Comparison of ENCODE assay signal across 1 cellular context in the genomic region with DNA sequence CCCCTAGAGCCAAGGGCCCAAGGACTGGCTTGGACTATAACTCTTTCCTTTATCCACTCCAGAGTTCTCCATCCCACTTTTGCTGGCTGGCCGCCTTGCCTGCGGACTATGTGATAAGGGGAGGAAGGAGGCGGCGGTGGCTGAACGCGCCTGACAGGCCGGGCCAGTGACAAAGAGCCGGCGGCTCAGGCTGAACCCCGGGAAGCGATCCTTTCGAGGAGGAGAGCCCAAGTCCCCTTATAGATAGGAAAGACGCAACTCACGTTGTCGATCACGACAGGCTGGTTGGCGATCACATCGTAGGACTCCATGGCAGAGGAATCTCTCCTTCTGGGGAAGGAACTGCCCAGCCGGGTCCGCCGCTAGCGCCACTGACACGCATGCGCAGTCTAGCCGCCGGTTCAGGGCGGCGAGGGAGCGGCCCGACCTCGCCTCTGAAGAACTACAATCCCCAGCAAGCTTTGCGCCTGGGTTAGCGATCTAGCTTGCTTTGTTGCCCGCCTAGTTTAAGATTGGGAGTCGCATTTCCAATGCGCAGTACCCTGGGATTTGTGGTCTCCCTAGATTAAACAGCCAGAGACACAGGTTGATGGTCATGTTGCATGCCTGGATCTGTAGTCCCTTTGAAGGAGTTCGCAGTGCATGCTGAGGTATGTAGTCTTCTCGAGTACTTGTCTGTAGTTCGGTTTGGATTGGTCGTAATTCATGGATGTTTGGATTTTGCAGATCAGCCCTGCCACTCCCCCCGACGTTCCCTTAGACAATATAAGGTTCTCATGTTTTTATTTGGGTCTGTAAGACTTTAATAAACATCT.
TF ChIP-seq lines count a peak whose summit lies in the region.

A gene (minus strand): TSS at position 376 of the 815 bp plus-strand sequence. CDS start 65 bp downstream, at position 311.

TF ChIP-seq in K562, 482 proteins besides CTCF, POLR2A, EP300 and RAD21 (continued from another document and continues in another):
- TF ChIP-seq, protein P1, sequence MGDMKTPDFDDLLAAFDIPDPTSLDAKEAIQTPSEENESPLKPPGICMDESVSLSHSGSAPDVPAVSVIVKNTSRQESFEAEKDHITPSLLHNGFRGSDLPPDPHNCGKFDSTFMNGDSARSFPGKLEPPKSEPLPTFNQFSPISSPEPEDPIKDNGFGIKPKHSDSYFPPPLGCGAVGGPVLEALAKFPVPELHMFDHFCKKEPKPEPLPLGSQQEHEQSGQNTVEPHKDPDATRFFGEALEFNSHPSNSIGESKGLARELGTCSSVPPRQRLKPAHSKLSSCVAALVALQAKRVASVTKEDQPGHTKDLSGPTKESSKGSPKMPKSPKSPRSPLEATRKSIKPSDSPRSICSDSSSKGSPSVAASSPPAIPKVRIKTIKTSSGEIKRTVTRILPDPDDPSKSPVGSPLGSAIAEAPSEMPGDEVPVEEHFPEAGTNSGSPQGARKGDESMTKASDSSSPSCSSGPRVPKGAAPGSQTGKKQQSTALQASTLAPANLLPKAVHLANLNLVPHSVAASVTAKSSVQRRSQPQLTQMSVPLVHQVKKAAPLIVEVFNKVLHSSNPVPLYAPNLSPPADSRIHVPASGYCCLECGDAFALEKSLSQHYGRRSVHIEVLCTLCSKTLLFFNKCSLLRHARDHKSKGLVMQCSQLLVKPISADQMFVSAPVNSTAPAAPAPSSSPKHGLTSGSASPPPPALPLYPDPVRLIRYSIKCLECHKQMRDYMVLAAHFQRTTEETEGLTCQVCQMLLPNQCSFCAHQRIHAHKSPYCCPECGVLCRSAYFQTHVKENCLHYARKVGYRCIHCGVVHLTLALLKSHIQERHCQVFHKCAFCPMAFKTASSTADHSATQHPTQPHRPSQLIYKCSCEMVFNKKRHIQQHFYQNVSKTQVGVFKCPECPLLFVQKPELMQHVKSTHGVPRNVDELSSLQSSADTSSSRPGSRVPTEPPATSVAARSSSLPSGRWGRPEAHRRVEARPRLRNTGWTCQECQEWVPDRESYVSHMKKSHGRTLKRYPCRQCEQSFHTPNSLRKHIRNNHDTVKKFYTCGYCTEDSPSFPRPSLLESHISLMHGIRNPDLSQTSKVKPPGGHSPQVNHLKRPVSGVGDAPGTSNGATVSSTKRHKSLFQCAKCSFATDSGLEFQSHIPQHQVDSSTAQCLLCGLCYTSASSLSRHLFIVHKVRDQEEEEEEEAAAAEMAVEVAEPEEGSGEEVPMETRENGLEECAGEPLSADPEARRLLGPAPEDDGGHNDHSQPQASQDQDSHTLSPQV (IDR thresholded peaks at IDR 0.05): peak; percentile 78
- TF ChIP-seq SRF (CRISPR knock-in tag; IDR thresholded peaks at IDR 0.05) (0 out of 4 replicates have a peak, but pooled peaks of 1 of the 2 experiments have one; percentile 13), POLR2B (IDR thresholded peaks at IDR 0.05; ENCODE audit: low read depth, partially characterized antibody) (peak; percentile 44), PHF8 (IDR thresholded peaks at IDR 0.05; ENCODE audit: borderline replicate concordance, low read length) (peak; percentile 76; the same call in 1 of the 2 replicates), PHF20 (IDR thresholded peaks at IDR 0.05; ENCODE audit: partially characterized antibody) (peak; percentile 60), RBFOX2 (IDR thresholded peaks at IDR 0.05; ENCODE audit: low read depth, low read length) (peak; percentile 64), THRAP3 (IDR thresholded peaks at IDR 0.05; ENCODE audit: borderline replicate concordance) (no peak), ZBTB1 (CRISPR knock-in tag; IDR thresholded peaks at IDR 0.05; ENCODE audit: borderline replicate concordance, low read depth) (no peak), ZNF253 (CRISPR knock-in tag; conservative IDR thresholded peaks at IDR 0.05) (no peak), ZNF551 (CRISPR knock-in tag; IDR thresholded peaks at IDR 0.05) (no peak), ZNF707 (CRISPR knock-in tag; conservative IDR thresholded peaks at IDR 0.05) (0 out of 2 replicates have a peak, but pooled peaks have one; percentile 12), HCFC1 (IDR thresholded peaks at IDR 0.05; ENCODE audit: low read depth, low read length) (peak; percentile 98), TCF7 (IDR thresholded peaks at IDR 0.05; ENCODE audit: borderline replicate concordance) (peak; percentile 80; the same call in 1 of the 2 replicates), KAT8 (IDR thresholded peaks at IDR 0.05; ENCODE audit: low read depth) (no peak), ZBTB17 (CRISPR knock-in tag; IDR thresholded peaks at IDR 0.05) (peak; percentile 87), BRCA1 (IDR thresholded peaks at IDR 0.05) (no peak), BRCA1 (CRISPR knock-in tag; IDR thresholded peaks at IDR 0.05) (no peak), SIX5 (IDR thresholded peaks at IDR 0.05; ENCODE audit: borderline replicate concordance in 1 of 2, insufficient read depth in 1 of 2, low read depth in 1 of 2, low read length in 2 of 2) (peak; percentile 92), MTA3 (IDR thresholded peaks at IDR 0.05; ENCODE audit: borderline replicate concordance) (0 out of 2 replicates have a peak, but pooled peaks have one; percentile 13), ZNF644 (tag; IDR thresholded peaks at IDR 0.05; ENCODE audit: low read depth) (peak; percentile 90), YY1 (IDR thresholded peaks at IDR 0.05; ENCODE audit: borderline replicate concordance in 1 of 3, control insufficient read depth in 1 of 3, extremely low read depth in 1 of 3, insufficient read depth in 3 of 3, insufficient read length in 1 of 3, insufficient replicate concordance in 2 of 3, low read depth in 1 of 3, low read length in 2 of 3) (peak in 2 of 3 experiments; percentile 5 to 25), ZC3H8 (IDR thresholded peaks at IDR 0.05) (no peak), KAT7 (CRISPR knock-in tag; IDR thresholded peaks at IDR 0.05; ENCODE audit: borderline replicate concordance) (no peak), KLF1 (tag; IDR thresholded peaks at IDR 0.05) (no peak), ZNF589 (CRISPR knock-in tag; IDR thresholded peaks at IDR 0.05; ENCODE audit: low read depth) (peak; percentile 65), L3MBTL2 (IDR thresholded peaks at IDR 0.05) (peak; percentile 64; the same call in 1 of the 2 replicates), POU5F1 (IDR thresholded peaks at IDR 0.05; ENCODE audit: borderline replicate concordance, low read depth, low read length, partially characterized antibody) (peak; percentile 61)
- TF ChIP-seq, protein P2, sequence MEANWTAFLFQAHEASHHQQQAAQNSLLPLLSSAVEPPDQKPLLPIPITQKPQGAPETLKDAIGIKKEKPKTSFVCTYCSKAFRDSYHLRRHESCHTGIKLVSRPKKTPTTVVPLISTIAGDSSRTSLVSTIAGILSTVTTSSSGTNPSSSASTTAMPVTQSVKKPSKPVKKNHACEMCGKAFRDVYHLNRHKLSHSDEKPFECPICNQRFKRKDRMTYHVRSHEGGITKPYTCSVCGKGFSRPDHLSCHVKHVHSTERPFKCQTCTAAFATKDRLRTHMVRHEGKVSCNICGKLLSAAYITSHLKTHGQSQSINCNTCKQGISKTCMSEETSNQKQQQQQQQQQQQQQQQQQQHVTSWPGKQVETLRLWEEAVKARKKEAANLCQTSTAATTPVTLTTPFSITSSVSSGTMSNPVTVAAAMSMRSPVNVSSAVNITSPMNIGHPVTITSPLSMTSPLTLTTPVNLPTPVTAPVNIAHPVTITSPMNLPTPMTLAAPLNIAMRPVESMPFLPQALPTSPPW (CRISPR knock-in tag; IDR thresholded peaks at IDR 0.05): peak; percentile 56; the same call in 1 of the 2 replicates
- TF ChIP-seq, protein P3, sequence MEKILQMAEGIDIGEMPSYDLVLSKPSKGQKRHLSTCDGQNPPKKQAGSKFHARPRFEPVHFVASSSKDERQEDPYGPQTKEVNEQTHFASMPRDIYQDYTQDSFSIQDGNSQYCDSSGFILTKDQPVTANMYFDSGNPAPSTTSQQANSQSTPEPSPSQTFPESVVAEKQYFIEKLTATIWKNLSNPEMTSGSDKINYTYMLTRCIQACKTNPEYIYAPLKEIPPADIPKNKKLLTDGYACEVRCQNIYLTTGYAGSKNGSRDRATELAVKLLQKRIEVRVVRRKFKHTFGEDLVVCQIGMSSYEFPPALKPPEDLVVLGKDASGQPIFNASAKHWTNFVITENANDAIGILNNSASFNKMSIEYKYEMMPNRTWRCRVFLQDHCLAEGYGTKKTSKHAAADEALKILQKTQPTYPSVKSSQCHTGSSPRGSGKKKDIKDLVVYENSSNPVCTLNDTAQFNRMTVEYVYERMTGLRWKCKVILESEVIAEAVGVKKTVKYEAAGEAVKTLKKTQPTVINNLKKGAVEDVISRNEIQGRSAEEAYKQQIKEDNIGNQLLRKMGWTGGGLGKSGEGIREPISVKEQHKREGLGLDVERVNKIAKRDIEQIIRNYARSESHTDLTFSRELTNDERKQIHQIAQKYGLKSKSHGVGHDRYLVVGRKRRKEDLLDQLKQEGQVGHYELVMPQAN (IDR thresholded peaks at IDR 0.05; ENCODE audit: borderline replicate concordance): peak; percentile 34; the same call in 1 of the 2 replicates
- TF ChIP-seq, protein P4, sequence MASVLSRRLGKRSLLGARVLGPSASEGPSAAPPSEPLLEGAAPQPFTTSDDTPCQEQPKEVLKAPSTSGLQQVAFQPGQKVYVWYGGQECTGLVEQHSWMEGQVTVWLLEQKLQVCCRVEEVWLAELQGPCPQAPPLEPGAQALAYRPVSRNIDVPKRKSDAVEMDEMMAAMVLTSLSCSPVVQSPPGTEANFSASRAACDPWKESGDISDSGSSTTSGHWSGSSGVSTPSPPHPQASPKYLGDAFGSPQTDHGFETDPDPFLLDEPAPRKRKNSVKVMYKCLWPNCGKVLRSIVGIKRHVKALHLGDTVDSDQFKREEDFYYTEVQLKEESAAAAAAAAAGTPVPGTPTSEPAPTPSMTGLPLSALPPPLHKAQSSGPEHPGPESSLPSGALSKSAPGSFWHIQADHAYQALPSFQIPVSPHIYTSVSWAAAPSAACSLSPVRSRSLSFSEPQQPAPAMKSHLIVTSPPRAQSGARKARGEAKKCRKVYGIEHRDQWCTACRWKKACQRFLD (CRISPR knock-in tag; IDR thresholded peaks at IDR 0.05): peak; percentile 33; the same call in 1 of the 2 replicates
- TF ChIP-seq, protein P5, sequence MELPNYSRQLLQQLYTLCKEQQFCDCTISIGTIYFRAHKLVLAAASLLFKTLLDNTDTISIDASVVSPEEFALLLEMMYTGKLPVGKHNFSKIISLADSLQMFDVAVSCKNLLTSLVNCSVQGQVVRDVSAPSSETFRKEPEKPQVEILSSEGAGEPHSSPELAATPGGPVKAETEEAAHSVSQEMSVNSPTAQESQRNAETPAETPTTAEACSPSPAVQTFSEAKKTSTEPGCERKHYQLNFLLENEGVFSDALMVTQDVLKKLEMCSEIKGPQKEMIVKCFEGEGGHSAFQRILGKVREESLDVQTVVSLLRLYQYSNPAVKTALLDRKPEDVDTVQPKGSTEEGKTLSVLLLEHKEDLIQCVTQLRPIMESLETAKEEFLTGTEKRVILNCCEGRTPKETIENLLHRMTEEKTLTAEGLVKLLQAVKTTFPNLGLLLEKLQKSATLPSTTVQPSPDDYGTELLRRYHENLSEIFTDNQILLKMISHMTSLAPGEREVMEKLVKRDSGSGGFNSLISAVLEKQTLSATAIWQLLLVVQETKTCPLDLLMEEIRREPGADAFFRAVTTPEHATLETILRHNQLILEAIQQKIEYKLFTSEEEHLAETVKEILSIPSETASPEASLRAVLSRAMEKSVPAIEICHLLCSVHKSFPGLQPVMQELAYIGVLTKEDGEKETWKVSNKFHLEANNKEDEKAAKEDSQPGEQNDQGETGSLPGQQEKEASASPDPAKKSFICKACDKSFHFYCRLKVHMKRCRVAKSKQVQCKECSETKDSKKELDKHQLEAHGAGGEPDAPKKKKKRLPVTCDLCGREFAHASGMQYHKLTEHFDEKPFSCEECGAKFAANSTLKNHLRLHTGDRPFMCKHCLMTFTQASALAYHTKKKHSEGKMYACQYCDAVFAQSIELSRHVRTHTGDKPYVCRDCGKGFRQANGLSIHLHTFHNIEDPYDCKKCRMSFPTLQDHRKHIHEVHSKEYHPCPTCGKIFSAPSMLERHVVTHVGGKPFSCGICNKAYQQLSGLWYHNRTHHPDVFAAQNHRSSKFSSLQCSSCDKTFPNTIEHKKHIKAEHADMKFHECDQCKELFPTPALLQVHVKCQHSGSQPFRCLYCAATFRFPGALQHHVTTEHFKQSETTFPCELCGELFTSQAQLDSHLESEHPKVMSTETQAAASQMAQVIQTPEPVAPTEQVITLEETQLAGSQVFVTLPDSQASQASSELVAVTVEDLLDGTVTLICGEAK (IDR thresholded peaks at IDR 0.05): peak; percentile 49
- TF ChIP-seq, protein P5 (CRISPR knock-in tag; IDR thresholded peaks at IDR 0.05): no peak
- TF ChIP-seq, protein P6, sequence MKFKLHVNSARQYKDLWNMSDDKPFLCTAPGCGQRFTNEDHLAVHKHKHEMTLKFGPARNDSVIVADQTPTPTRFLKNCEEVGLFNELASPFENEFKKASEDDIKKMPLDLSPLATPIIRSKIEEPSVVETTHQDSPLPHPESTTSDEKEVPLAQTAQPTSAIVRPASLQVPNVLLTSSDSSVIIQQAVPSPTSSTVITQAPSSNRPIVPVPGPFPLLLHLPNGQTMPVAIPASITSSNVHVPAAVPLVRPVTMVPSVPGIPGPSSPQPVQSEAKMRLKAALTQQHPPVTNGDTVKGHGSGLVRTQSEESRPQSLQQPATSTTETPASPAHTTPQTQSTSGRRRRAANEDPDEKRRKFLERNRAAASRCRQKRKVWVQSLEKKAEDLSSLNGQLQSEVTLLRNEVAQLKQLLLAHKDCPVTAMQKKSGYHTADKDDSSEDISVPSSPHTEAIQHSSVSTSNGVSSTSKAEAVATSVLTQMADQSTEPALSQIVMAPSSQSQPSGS (CRISPR knock-in tag; IDR thresholded peaks at IDR 0.05): no peak
